27 cellular contexts compared by ENCODE assay signal in the genomic region with DNA sequence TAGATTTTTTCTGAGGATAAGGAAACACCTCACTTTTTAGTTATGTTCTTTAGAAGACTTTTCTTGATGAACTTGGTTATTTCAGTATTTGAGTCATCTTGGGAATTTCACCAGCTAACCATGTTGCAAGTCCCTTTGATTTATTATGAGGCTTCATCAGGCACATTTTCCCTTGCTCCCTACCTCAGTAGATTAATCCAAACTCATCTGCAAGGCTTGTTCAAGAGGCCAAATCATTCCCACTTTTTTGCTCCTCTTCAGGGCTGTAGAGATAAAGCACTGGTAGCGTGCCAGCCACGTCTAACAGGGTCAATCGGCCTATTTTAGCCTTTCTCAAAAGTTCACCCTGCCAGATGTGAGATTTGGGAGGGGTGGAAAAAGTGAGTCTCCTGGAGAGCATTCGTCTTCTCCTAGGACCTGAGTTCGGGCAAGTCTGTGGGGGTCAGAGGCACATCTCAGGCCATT.
DNase-seq lines count a peak whose midpoint lies in the region; ATAC-seq and TF ChIP-seq lines count a peak whose summit lies in the region.
"Had no signal": no experiment of that assay in that cellular context is flagged by ENCODE, and none has a peak within 500 bp of the region (broad histone marks: within the 10 kb centered on the region; RNA-seq: fewer than 3 reads in every experiment).

No MANE protein-coding gene starts in this region.

- H3K36me3 ChIP-seq in SK-N-SH (replicated peaks in 1 of 2; ENCODE audit: control insufficient read depth in 1 of 2, insufficient read depth in 2 of 2, low read length in 1 of 2) (no peaks in the 10 kb centered on the region), left lung (no peaks in the 10 kb centered on the region)
- H3K36me3 ChIP-seq: ascending aorta, neutrophil, right lobe of liver had no signal

- WGBS in SK-N-SH (ENCODE audit: low lambda C conversion rate), result 70% methylated on average over 5 of the region's 5 CpGs

- no peak overlapping the region for H3K4me3 ChIP-seq in SK-N-SH (ENCODE audit: low read depth in 2 of 2, low read length in 1 of 2)
- no peak overlapping the region for H3K4me3 ChIP-seq in astrocyte of the cerebellum (ENCODE audit: low read depth, low read length)
- no peak overlapping the region for H3K4me3 ChIP-seq in left lung
- H3K4me3 ChIP-seq: ascending aorta, coronary artery, right lobe of liver had no signal

- H3K27me3 ChIP-seq in SK-N-SH (ENCODE audit: insufficient read depth) (no peaks in the 10 kb centered on the region), left lung (no peaks in the 10 kb centered on the region)
- H3K27me3 ChIP-seq: ascending aorta, right lobe of liver had no signal

- DNase-seq in SK-N-SH (no peak), astrocyte of the cerebellum (ENCODE audit: low read depth) (peak; percentile 8), left lung (no peak), DMS79 treated with DMSO at 0.1 percent for 48 hours (lab: John Stamatoyannopoulos, UW) (no peak), cerebellum (ENCODE audit: low spot score) (no peak), foreskin melanocyte (no peak)
- DNase-seq: activated CD4-positive, alpha-beta T cell treated with anti-CD3 and anti-CD28 coated beads, Interleukin-2, amount 10 ng/mL, durations not matched to agents 7 days and 5 days; activated naive CD4-positive, alpha-beta T cell treated with Interleukin-2 at 50 U/mL for 16 hours; CD4-positive, CD25-positive, alpha-beta regulatory T cell; DMS53; glutamatergic neuron; H9; left ventricle myocardium superior; MV-4-11; NCI-H187; NCI-H446; right lobe of liver; RPMI8226; stimulated activated CD4-positive, alpha-beta T cell treated with anti-CD3 and anti-CD28 coated beads, Interleukin-2, amount 100 ng/mL, for 48 hours; SW 1271 had no signal

- H3K4me2 ChIP-seq in SK-N-SH, result no peak overlapping the region

- intact Hi-C loops in left lung (cut with DNase I), result no loop called here

- H3K27ac ChIP-seq in SK-N-SH (ENCODE audit: low read depth in 2 of 2, low read length in 1 of 2) (peak overlapping the region in 1 of 2 experiments; percentile 53; a peak in 2 of 4 replicates), left lung (no peak overlapping the region)
- H3K27ac ChIP-seq: 22Rv1, ascending aorta, coronary artery, HL-60, neutrophil, right lobe of liver had no signal

- peak in 1 of 2 experiments; percentile 72; a peak in 2 of 4 replicates for TF ChIP-seq EP300 in SK-N-SH (IDR thresholded peaks at IDR 0.05; ENCODE audit: borderline replicate concordance in 1 of 2, low read depth in 1 of 2, low read length in 1 of 2)

- no peaks in the 10 kb centered on the region for H3K79me2 ChIP-seq in SK-N-SH (ENCODE audit: insufficient read depth)

- H3K9me2 ChIP-seq in SK-N-SH, result no peaks in the 10 kb centered on the region

- CTCF ChIA-PET in SK-N-SH (lab: Yijun Ruan, JAX), result interaction anchor here (0.6 kb wide), 1 partner anchor 923 kb away, joined by 3 read pairs; no protein-coding TSS in a partner anchor

- H4K20me1 ChIP-seq in SK-N-SH (ENCODE audit: insufficient read depth), result no peaks in the 10 kb centered on the region

- in situ Hi-C loops in astrocyte of the cerebellum (cut with HindIII; ENCODE audit: low sequenced_read_pairs), result no loop called here

- H3K9me3 ChIP-seq in SK-N-SH (no peaks in the 10 kb centered on the region), left lung (no peaks in the 10 kb centered on the region)
- H3K9me3 ChIP-seq: ascending aorta, neutrophil, right lobe of liver had no signal

- POLR2A ChIA-PET in SK-N-SH (lab: Yijun Ruan, JAX), result no interaction called here

- H2AFZ ChIP-seq in SK-N-SH (ENCODE audit: low read depth), result peak overlapping the region; percentile 58

- TF ChIP-seq CTCF in SK-N-SH (IDR thresholded peaks at IDR 0.05) (no peak), astrocyte of the cerebellum (IDR thresholded peaks at IDR 0.05; ENCODE audit: low read depth, low read length, missing control alignments) (no peak), left lung (IDR thresholded peaks at IDR 0.05) (no peak)

- H3K9ac ChIP-seq in SK-N-SH, result no peak overlapping the region

- H3K4me1 ChIP-seq in SK-N-SH (ENCODE audit: control insufficient read depth in 1 of 2, insufficient read depth in 2 of 2, low read depth in 1 of 2, low read length in 1 of 2) (peaks cover 7 to 38% of the 10 kb centered on the region in 2 experiments; a peak in 3 of 4 replicates), left lung (no peaks in the 10 kb centered on the region)
- H3K4me1 ChIP-seq: right lobe of liver had no signal

- peaks cover 13% of the 10 kb centered on the region for H3F3A ChIP-seq in SK-N-SH (replicated peaks; ENCODE audit: insufficient read depth)

- no peak; the same call in 2 of the 3 replicates for ATAC-seq in SK-N-SH treated with all-trans-retinoic acid at 6 μM for 48 hours
- ATAC-seq in left lung, result peak; percentile 23
- ATAC-seq in HG03457 (IDR thresholded peaks at IDR 0.05; ENCODE audit: unreplicated experiment), result no peak
- ATAC-seq: left ventricle myocardium superior, right lobe of liver had no signal

- no peak for TF ChIP-seq RAD21 in SK-N-SH (IDR thresholded peaks at IDR 0.05; ENCODE audit: low read length)

TF ChIP-seq in SK-N-SH, 30 proteins besides CTCF, POLR2A, EP300 and RAD21 (continues in another document):
- peak; percentile 84 for TF ChIP-seq PBX3 (IDR thresholded peaks at IDR 0.05)
- TF ChIP-seq SIN3A (IDR thresholded peaks at IDR 0.05; ENCODE audit: borderline replicate concordance, low read depth, low read length), result no peak
- no peak for TF ChIP-seq EZH2phosphoT487 (IDR thresholded peaks at IDR 0.05; ENCODE audit: borderline replicate concordance, low read depth)
- TF ChIP-seq POLR2AphosphoS5 (IDR thresholded peaks at IDR 0.05; ENCODE audit: low read depth, low read length), result peak; percentile 14; the same call in 1 of the 2 replicates
- peak; percentile 59 for TF ChIP-seq TCF12 (IDR thresholded peaks at IDR 0.05)
- TF ChIP-seq, protein P1, sequence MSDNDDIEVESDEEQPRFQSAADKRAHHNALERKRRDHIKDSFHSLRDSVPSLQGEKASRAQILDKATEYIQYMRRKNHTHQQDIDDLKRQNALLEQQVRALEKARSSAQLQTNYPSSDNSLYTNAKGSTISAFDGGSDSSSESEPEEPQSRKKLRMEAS (IDR thresholded peaks at IDR 0.05; ENCODE audit: low read depth), result no peak
- peak; percentile 55; the same call in 1 of the 2 replicates for TF ChIP-seq FOSL2 (IDR thresholded peaks at IDR 0.05; ENCODE audit: borderline replicate concordance, low read depth)
- peak; percentile 10; the same call in 1 of the 2 replicates for TF ChIP-seq NFIC (IDR thresholded peaks at IDR 0.05; ENCODE audit: borderline replicate concordance)
- TF ChIP-seq JUND (IDR thresholded peaks at IDR 0.05), result peak; percentile 60

TF ChIP-seq in SK-N-SH treated with all-trans-retinoic acid at 6 μM for 48 hours, 23 proteins besides CTCF, POLR2A, EP300 and RAD21:
- TF ChIP-seq ZNF8 (CRISPR knock-in tag; IDR thresholded peaks at IDR 0.05), result no peak
- no peak for TF ChIP-seq PPARA (CRISPR knock-in tag; IDR thresholded peaks at IDR 0.05; ENCODE audit: borderline replicate concordance)
- TF ChIP-seq, protein P2, sequence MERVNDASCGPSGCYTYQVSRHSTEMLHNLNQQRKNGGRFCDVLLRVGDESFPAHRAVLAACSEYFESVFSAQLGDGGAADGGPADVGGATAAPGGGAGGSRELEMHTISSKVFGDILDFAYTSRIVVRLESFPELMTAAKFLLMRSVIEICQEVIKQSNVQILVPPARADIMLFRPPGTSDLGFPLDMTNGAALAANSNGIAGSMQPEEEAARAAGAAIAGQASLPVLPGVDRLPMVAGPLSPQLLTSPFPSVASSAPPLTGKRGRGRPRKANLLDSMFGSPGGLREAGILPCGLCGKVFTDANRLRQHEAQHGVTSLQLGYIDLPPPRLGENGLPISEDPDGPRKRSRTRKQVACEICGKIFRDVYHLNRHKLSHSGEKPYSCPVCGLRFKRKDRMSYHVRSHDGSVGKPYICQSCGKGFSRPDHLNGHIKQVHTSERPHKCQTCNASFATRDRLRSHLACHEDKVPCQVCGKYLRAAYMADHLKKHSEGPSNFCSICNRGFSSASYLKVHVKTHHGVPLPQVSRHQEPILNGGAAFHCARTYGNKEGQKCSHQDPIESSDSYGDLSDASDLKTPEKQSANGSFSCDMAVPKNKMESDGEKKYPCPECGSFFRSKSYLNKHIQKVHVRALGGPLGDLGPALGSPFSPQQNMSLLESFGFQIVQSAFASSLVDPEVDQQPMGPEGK (CRISPR knock-in tag; IDR thresholded peaks at IDR 0.05; ENCODE audit: borderline replicate concordance), result no peak
- TF ChIP-seq RARB (CRISPR knock-in tag; IDR thresholded peaks at IDR 0.05), result no peak
- TF ChIP-seq, protein P3, sequence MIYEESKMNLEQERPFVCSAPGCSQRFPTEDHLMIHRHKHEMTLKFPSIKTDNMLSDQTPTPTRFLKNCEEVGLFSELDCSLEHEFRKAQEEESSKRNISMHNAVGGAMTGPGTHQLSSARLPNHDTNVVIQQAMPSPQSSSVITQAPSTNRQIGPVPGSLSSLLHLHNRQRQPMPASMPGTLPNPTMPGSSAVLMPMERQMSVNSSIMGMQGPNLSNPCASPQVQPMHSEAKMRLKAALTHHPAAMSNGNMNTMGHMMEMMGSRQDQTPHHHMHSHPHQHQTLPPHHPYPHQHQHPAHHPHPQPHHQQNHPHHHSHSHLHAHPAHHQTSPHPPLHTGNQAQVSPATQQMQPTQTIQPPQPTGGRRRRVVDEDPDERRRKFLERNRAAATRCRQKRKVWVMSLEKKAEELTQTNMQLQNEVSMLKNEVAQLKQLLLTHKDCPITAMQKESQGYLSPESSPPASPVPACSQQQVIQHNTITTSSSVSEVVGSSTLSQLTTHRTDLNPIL (CRISPR knock-in tag; IDR thresholded peaks at IDR 0.05; ENCODE audit: low read depth), result no peak
- TF ChIP-seq ZC3H10 (CRISPR knock-in tag; IDR thresholded peaks at IDR 0.05), result no peak
- TF ChIP-seq ZFP3 (CRISPR knock-in tag; IDR thresholded peaks at IDR 0.05), result no peak
